Comparison of ENCODE assay signal across 14 cellular contexts in genomic region chr12:54051081-54051912, GRCh38. TPM values are rescaled to one million over a fixed set of nuclear protein-coding genes. Genes with fewer than 3 reads are reported as not detected.
DNase-seq lines count a peak whose midpoint lies in the region; ATAC-seq, FAIRE-seq and TF ChIP-seq lines count a peak whose summit lies in the region.
"Had no signal": no experiment of that assay in that cellular context is flagged by ENCODE, and none has a peak within 500 bp of the region (broad histone marks: within the 10 kb centered on the region; RNA-seq: fewer than 3 reads in every experiment).

No MANE protein-coding gene starts in this region.

- H3K79me2 ChIP-seq in K562 (ENCODE audit: control insufficient read depth, insufficient read depth, low read length), result no peaks in the 10 kb centered on the region

- no peaks in the 10 kb centered on the region for H3K36me3 ChIP-seq in K562 (ENCODE audit: control insufficient read depth, insufficient read depth, low read length)
- H3K36me3 ChIP-seq in stomach, result no peaks in the 10 kb centered on the region
- H3K36me3 ChIP-seq in aorta (ENCODE audit: control insufficient read depth in 1 of 2, insufficient read depth in 2 of 2, low read length in 1 of 2), result no peaks in the 10 kb centered on the region
- H3K36me3 ChIP-seq: neutrophil had no signal

- ATAC-seq in K562 (no peak), left lobe of liver (peak; percentile 22), aorta (ENCODE audit: low FRiP score) (no peak)

- H3K4me1 ChIP-seq in K562 (replicated peaks in 1 of 2; ENCODE audit: control insufficient read depth in 2 of 2, insufficient read depth in 2 of 2, low read length in 2 of 2) (peaks cover 0 to 17% of the 10 kb centered on the region in 2 experiments; a peak in 2 of 5 replicates), stomach (peaks cover 18 to 66% (median 40%) of the 10 kb centered on the region in 4 donors), aorta (ENCODE audit: control insufficient read depth in 1 of 2, insufficient read depth in 2 of 2, low read length in 2 of 2) (no peaks in the 10 kb centered on the region)

- intact Hi-C loops in K562 (cut with micrococcal nuclease) (no loop called here), stomach (cut with DNase I; ENCODE audit: low total_unique reads) (no loop called here), aorta (cut with DNase I) (no loop called here)

- H3K9me3 ChIP-seq in K562 (replicated peaks; ENCODE audit: control insufficient read depth, insufficient read depth, low read depth, low read length), result no peaks in the 10 kb centered on the region
- H3K9me3 ChIP-seq in stomach, result no peaks in the 10 kb centered on the region
- H3K9me3 ChIP-seq in aorta (ENCODE audit: control insufficient read depth, low read length), result no peaks in the 10 kb centered on the region
- H3K9me3 ChIP-seq: neutrophil, SJSA1 had no signal

- H4K20me1 ChIP-seq in K562 (replicated peaks; ENCODE audit: control insufficient read depth, insufficient read depth, low read length), result 0 out of 2 replicates have a peak, but pooled peaks cover 2% of the 10 kb centered on the region

- H3K27me3 ChIP-seq in K562 (ENCODE audit: control insufficient read depth in 2 of 2, insufficient read depth in 2 of 2, low read length in 2 of 2), result peaks cover 60 to 66% of the 10 kb centered on the region in 2 experiments
- H3K27me3 ChIP-seq in stomach, result peaks cover 0 to 88% (median 22%) of the 10 kb centered on the region in 3 donors
- no peaks in the 10 kb centered on the region for H3K27me3 ChIP-seq in aorta (ENCODE audit: control insufficient read depth in 1 of 2, insufficient read depth in 2 of 2, low read length in 1 of 2)
- H3K27me3 ChIP-seq: SJSA1 had no signal

- POLR2A ChIA-PET in K562 (lab: Yijun Ruan, JAX), result interaction anchor here (0.6 to 1.5 kb wide), 4 partner anchors 10 to 87 kb away, joined by 3 to 7 read pairs (median 3); no protein-coding TSS in a partner anchor

- CTCF ChIA-PET in K562 (lab: Yijun Ruan, JAX; ENCODE audit: low intra/inter-chr PET ratio), result no interaction called here

- no peak for TF ChIP-seq POLR2A in K562 (conservative IDR thresholded peaks at IDR 0.05)
- TF ChIP-seq POLR2A in stomach (IDR thresholded peaks at IDR 0.05), result no peak

- no peak for TF ChIP-seq EP300 in K562 (IDR thresholded peaks at IDR 0.05; ENCODE audit: low read length)
- TF ChIP-seq EP300 in stomach (IDR thresholded peaks at IDR 0.05), result no peak

- TF ChIP-seq RAD21 in K562 (CRISPR knock-in tag; conservative IDR thresholded peaks at IDR 0.05 in 1 of 2, IDR thresholded peaks at IDR 0.05 in 1 of 2), result no peak

- no TSS peak for BruUV-seq in K562 (replicated peaks; lab: Mats Ljungman, UMichigan)

- TF ChIP-seq CTCF in K562 (IDR thresholded peaks at IDR 0.05 in 2 of 3, conservative IDR thresholded peaks at IDR 0.05 in 1 of 3; ENCODE audit: insufficient read depth in 2 of 3, low read depth in 1 of 3, low read length in 3 of 3) (no peak), stomach (IDR thresholded peaks at IDR 0.05) (no peak)

- DNase-seq in HuH-7.5 (ENCODE audit: low spot score) (peak; percentile 59), K562 (ENCODE audit: extremely low read depth in 1 of 4, low spot score in 3 of 4) (no peak), left lobe of liver (ENCODE audit: low spot score) (no peak), stomach (no peak), SHP77 (lab: John Stamatoyannopoulos, UW) (no peak), NCI-H2227 treated with DMSO at 0.1 percent for 48 hours (lab: John Stamatoyannopoulos, UW) (no peak), aorta (no peak), NCI-H2029 treated with DMSO at 0.1 percent for 48 hours (lab: John Stamatoyannopoulos, UW) (no peak)
- DNase-seq: CD4-positive, alpha-beta T cell; EL; NCI-H1694 treated with DMSO at 0.1 percent for 48 hours had no signal

- H2AFZ ChIP-seq in K562 (ENCODE audit: low read depth, low read length), result no peak overlapping the region

- 7% methylated on average over 11 of the region's 11 CpGs for WGBS in K562 (ENCODE audit: insufficient coverage, low coverage, missing lambda C conversion rate)
- 52 to 83% (median 75%) methylated on average over 11 of the region's 11 CpGs for WGBS in stomach, 5 donors
- WGBS in aorta, 2 donors, result 71 to 88% methylated on average over 11 of the region's 11 CpGs

- H3K9ac ChIP-seq in K562 (ENCODE audit: insufficient read depth in 1 of 2, low read depth in 2 of 2, low read length in 2 of 2), result no peak overlapping the region

- peak; percentile 62 for FAIRE-seq in K562 (lab: Jason Lieb, UNC)

- in situ Hi-C loops in K562 (cut with MboI), result no loop called here

- H3K4me2 ChIP-seq in K562 (ENCODE audit: insufficient read depth, low read length), result no peak overlapping the region

- no peaks in the 10 kb centered on the region for H3K9me1 ChIP-seq in K562 (ENCODE audit: control insufficient read depth, insufficient read depth, low read length)

- H3K27ac ChIP-seq in K562 (ENCODE audit: extremely low read depth, low read depth, low read length), result no peak overlapping the region
- peak overlapping the region in 4 of 5 donors; percentile 78 to 91 (median 86) for H3K27ac ChIP-seq in stomach
- H3K27ac ChIP-seq in aorta (ENCODE audit: low read depth in 1 of 2, low read length in 2 of 2), result no peak overlapping the region
- H3K27ac ChIP-seq: neutrophil had no signal

- no peak overlapping the region for H3K4me3 ChIP-seq in K562
- H3K4me3 ChIP-seq in stomach, result no peak overlapping the region
- no peak overlapping the region for H3K4me3 ChIP-seq in aorta (ENCODE audit: low read length in 2 of 2)
- H3K4me3 ChIP-seq: SJSA1 had no signal

RNA-seq across cellular contexts. Expression of gene HOXC4, which starts 2.3 kb away (rescaled TPM):
- 0.40 and 0.51 TPM in 2 replicates for total RNA-seq in K562 (2011; cell fraction: chromatin; rRNA removed; ENCODE audit: low replicate concordance)
- total RNA-seq in K562 (2011; cell fraction: nucleolus; rRNA removed), result 0.50 TPM in 1 of 2 replicates, not detected in the other
- 0.53 TPM in 1 of 2 replicates, not detected in the other for total RNA-seq in K562 (2011; cell fraction: nucleoplasm; rRNA removed)
- total RNA-seq in K562 (2014; rRNA removed) (0.41 and 0.50 TPM in 2 replicates), K562 (2014; rRNA removed; fragmentation: Illumina TruSeq; extraction: Trizol) (0.25 and 0.41 TPM in 2 replicates), K562 (2015; rRNA removed; fragmentation: Illumina TruSeq; extraction: Trizol) (0.30 and 0.58 TPM in 2 replicates), K562 (2021) (0.75 and 1.1 TPM in 2 replicates), left lobe of liver (0.10 TPM), stomach (1 to 10 TPM in 2 of 5 donors, not detected in 3; 2.6 to 3.5 TPM), aorta (10 to 100 TPM; 10.1 to 18.4 TPM)
- polyA plus RNA-seq in K562 (2011; rRNA removed) (0.38 and 0.73 TPM in 2 replicates), K562 (2014; fragmentation: Illumina TruSeq; extraction: Trizol) (0.36 and 0.71 TPM in 2 replicates), K562 (2014; fragmentation: Nextera tagmentation; extraction: Ambion mirVana) (under 1 TPM in 1 of 2 experiments, not detected in 1; 0.06 TPM), K562 (2014; rRNA removed) (0.70 and 1.5 TPM in 2 replicates), stomach (1 to 10 TPM in 2 of 3 donors, under 1 TPM in 1; 0.92 to 3.7 (median 2.6) TPM), aorta (1 to 10 TPM; 1.4 to 1.8 TPM)
- 0.27 and 0.48 TPM in 2 replicates for polyA plus RNA-seq in K562 (2011; cell fraction: cytosol; rRNA removed)
- polyA plus RNA-seq in K562 (2011; cell fraction: nucleus; rRNA removed), result 1.7 and 2.0 TPM in 2 replicates
- 0.79 and 1.2 TPM in 2 replicates for polyA plus RNA-seq in K562 (2012)
- not detected in 2 replicates for polyA minus RNA-seq in K562 (2011; rRNA and poly(A)+ RNA removed)
- polyA minus RNA-seq in K562 (2011; cell fraction: cytosol; rRNA and poly(A)+ RNA removed), result not detected in 2 replicates
- 0.44 TPM in 1 of 2 replicates, not detected in the other for polyA minus RNA-seq in K562 (2011; cell fraction: nucleus; rRNA and poly(A)+ RNA removed)
- total RNA-seq: CD4-positive, alpha-beta T cell had no signal

RNA-seq across cellular contexts. Expression of gene HOXC5, which starts 18.4 kb away (rescaled TPM):
- 1.7 and 1.9 TPM in 2 replicates for total RNA-seq in K562 (2011; cell fraction: chromatin; rRNA removed; ENCODE audit: low replicate concordance)
- total RNA-seq in K562 (2011; cell fraction: nucleolus; rRNA removed), result 0.83 and 0.92 TPM in 2 replicates
- total RNA-seq in K562 (2011; cell fraction: nucleoplasm; rRNA removed), result 0.44 and 1.3 TPM in 2 replicates
- 0.18 and 0.53 TPM in 2 replicates for total RNA-seq in K562 (2014; rRNA removed)
- total RNA-seq in K562 (2014; rRNA removed; fragmentation: Illumina TruSeq; extraction: Trizol), result not detected in 2 replicates
- total RNA-seq in K562 (2015; rRNA removed; fragmentation: Illumina TruSeq; extraction: Trizol), result 0.14 TPM in 1 of 2 replicates, not detected in the other
- total RNA-seq in K562 (2021), result 0.31 and 0.40 TPM in 2 replicates
- not detected in 2 replicates for polyA plus RNA-seq in K562 (2011; rRNA removed)
- polyA plus RNA-seq in K562 (2011; cell fraction: cytosol; rRNA removed), result not detected in 2 replicates
- polyA plus RNA-seq in K562 (2011; cell fraction: nucleus; rRNA removed), result 0.07 and 0.46 TPM in 2 replicates
- polyA plus RNA-seq in K562 (2012), result 0.11 TPM in 1 of 2 replicates, not detected in the other
- 0.10 TPM in 1 of 2 replicates, not detected in the other for polyA plus RNA-seq in K562 (2014; fragmentation: Illumina TruSeq; extraction: Trizol)
- not detected for polyA plus RNA-seq in K562 (2014; fragmentation: Nextera tagmentation; extraction: Ambion mirVana)
- 0.44 TPM in 1 of 2 replicates, not detected in the other for polyA plus RNA-seq in K562 (2014; rRNA removed)
- polyA minus RNA-seq in K562 (2011; rRNA and poly(A)+ RNA removed), result not detected in 2 replicates
- polyA minus RNA-seq in K562 (2011; cell fraction: cytosol; rRNA and poly(A)+ RNA removed), result not detected in 2 replicates
- 0.22 and 0.40 TPM in 2 replicates for polyA minus RNA-seq in K562 (2011; cell fraction: nucleus; rRNA and poly(A)+ RNA removed)
- not detected for total RNA-seq in left lobe of liver
- total RNA-seq in stomach, result not detected
- polyA plus RNA-seq in stomach, result 1 to 10 TPM in 1 of 3 donors, under 1 TPM in 1, not detected in 1; 0.25 to 1.3 TPM
- 1 to 10 TPM; 3.8 to 3.9 TPM for total RNA-seq in aorta
- polyA plus RNA-seq in aorta, result not detected
- total RNA-seq: CD4-positive, alpha-beta T cell; SJSA1 had no signal
- polyA plus RNA-seq: thymus had no signal

RNA-seq across cellular contexts. Expression of gene HOXC6, which starts 23.1 kb away (rescaled TPM):
- 7.1 and 7.3 TPM in 2 replicates for total RNA-seq in K562 (2011; cell fraction: chromatin; rRNA removed; ENCODE audit: low replicate concordance)
- total RNA-seq in K562 (2011; cell fraction: nucleolus; rRNA removed), result 2.8 and 3.0 TPM in 2 replicates
- 3.9 and 4.4 TPM in 2 replicates for total RNA-seq in K562 (2011; cell fraction: nucleoplasm; rRNA removed)
- total RNA-seq in K562 (2014; rRNA removed), result 0.73 and 1.00 TPM in 2 replicates
- 0.57 and 1.0 TPM in 2 replicates for total RNA-seq in K562 (2014; rRNA removed; fragmentation: Illumina TruSeq; extraction: Trizol)
- 1.4 TPM in 2 replicates for total RNA-seq in K562 (2015; rRNA removed; fragmentation: Illumina TruSeq; extraction: Trizol)
- 3.2 and 4.0 TPM in 2 replicates for total RNA-seq in K562 (2021)
- polyA plus RNA-seq in K562 (2011; rRNA removed), result 2.0 and 2.8 TPM in 2 replicates
- 1.5 and 1.8 TPM in 2 replicates for polyA plus RNA-seq in K562 (2011; cell fraction: cytosol; rRNA removed)
- polyA plus RNA-seq in K562 (2011; cell fraction: nucleus; rRNA removed), result 4.0 and 6.5 TPM in 2 replicates
- 2.8 and 3.8 TPM in 2 replicates for polyA plus RNA-seq in K562 (2012)
- 3.4 and 3.5 TPM in 2 replicates for polyA plus RNA-seq in K562 (2014; fragmentation: Illumina TruSeq; extraction: Trizol)
- polyA plus RNA-seq in K562 (2014; fragmentation: Nextera tagmentation; extraction: Ambion mirVana), result under 1 TPM; 0.06 to 0.13 TPM
- polyA plus RNA-seq in K562 (2014; rRNA removed), result 2.3 and 3.5 TPM in 2 replicates
- 1.2 and 1.4 TPM in 2 replicates for polyA minus RNA-seq in K562 (2011; rRNA and poly(A)+ RNA removed)
- polyA minus RNA-seq in K562 (2011; cell fraction: cytosol; rRNA and poly(A)+ RNA removed), result 0.64 and 0.76 TPM in 2 replicates
- 0.94 and 2.2 TPM in 2 replicates for polyA minus RNA-seq in K562 (2011; cell fraction: nucleus; rRNA and poly(A)+ RNA removed)
- not detected for total RNA-seq in left lobe of liver
- total RNA-seq in stomach, result 1 to 10 TPM in 1 of 5 donors, not detected in 4; 2.0 TPM
- polyA plus RNA-seq in stomach, result 1 to 10 TPM in 1 of 3 donors, under 1 TPM in 1, not detected in 1; 0.46 to 1.0 TPM
- 10 to 100 TPM; 14.7 to 17.1 TPM for total RNA-seq in aorta
- 1 to 10 TPM; 1.5 to 3.3 TPM for polyA plus RNA-seq in aorta
- total RNA-seq: CD4-positive, alpha-beta T cell had no signal

RNA-seq across cellular contexts. Expression of gene HOXC8, which starts 42.5 kb away (rescaled TPM):
- total RNA-seq in K562 (2011; cell fraction: chromatin; rRNA removed; ENCODE audit: low replicate concordance), result 6.6 and 8.3 TPM in 2 replicates
- 2.4 and 3.2 TPM in 2 replicates for total RNA-seq in K562 (2011; cell fraction: nucleolus; rRNA removed)
- 2.1 and 2.4 TPM in 2 replicates for total RNA-seq in K562 (2011; cell fraction: nucleoplasm; rRNA removed)
- 0.32 and 0.57 TPM in 2 replicates for total RNA-seq in K562 (2014; rRNA removed)
- 0.62 and 0.80 TPM in 2 replicates for total RNA-seq in K562 (2014; rRNA removed; fragmentation: Illumina TruSeq; extraction: Trizol)
- total RNA-seq in K562 (2015; rRNA removed; fragmentation: Illumina TruSeq; extraction: Trizol), result 0.53 and 0.76 TPM in 2 replicates
- total RNA-seq in K562 (2021), result 0.72 and 0.95 TPM in 2 replicates
- 0.57 TPM in 2 replicates for polyA plus RNA-seq in K562 (2011; rRNA removed)
- 0.29 and 0.31 TPM in 2 replicates for polyA plus RNA-seq in K562 (2011; cell fraction: cytosol; rRNA removed)
- 1.9 and 3.0 TPM in 2 replicates for polyA plus RNA-seq in K562 (2011; cell fraction: nucleus; rRNA removed)
- 0.62 and 1.4 TPM in 2 replicates for polyA plus RNA-seq in K562 (2012)
- 1.3 and 1.4 TPM in 2 replicates for polyA plus RNA-seq in K562 (2014; fragmentation: Illumina TruSeq; extraction: Trizol)
- polyA plus RNA-seq in K562 (2014; fragmentation: Nextera tagmentation; extraction: Ambion mirVana), result under 1 TPM; 0.20 to 0.21 TPM
- polyA plus RNA-seq in K562 (2014; rRNA removed), result 0.94 and 1.1 TPM in 2 replicates
- 0.11 and 0.42 TPM in 2 replicates for polyA minus RNA-seq in K562 (2011; rRNA and poly(A)+ RNA removed)
- polyA minus RNA-seq in K562 (2011; cell fraction: cytosol; rRNA and poly(A)+ RNA removed), result not detected in 2 replicates
- 0.81 and 0.89 TPM in 2 replicates for polyA minus RNA-seq in K562 (2011; cell fraction: nucleus; rRNA and poly(A)+ RNA removed)
- total RNA-seq in left lobe of liver, result not detected
- total RNA-seq in stomach, result not detected
- under 1 TPM in 1 of 3 donors, not detected in 2; 0.08 TPM for polyA plus RNA-seq in stomach
- total RNA-seq in aorta, result 1 to 10 TPM; 4.2 to 6.4 TPM
- polyA plus RNA-seq in aorta, result under 1 TPM in 1 of 2 donors, not detected in 1; 0.75 TPM
- total RNA-seq: CD4-positive, alpha-beta T cell had no signal

RNA-seq across cellular contexts. Expression of gene HOXC9, which starts 51.3 kb away (rescaled TPM):
- 7.4 and 10.3 TPM in 2 replicates for total RNA-seq in K562 (2011; cell fraction: chromatin; rRNA removed; ENCODE audit: low replicate concordance)
- 2.7 and 2.9 TPM in 2 replicates for total RNA-seq in K562 (2011; cell fraction: nucleolus; rRNA removed)
- total RNA-seq in K562 (2011; cell fraction: nucleoplasm; rRNA removed), result 2.9 and 3.5 TPM in 2 replicates
- total RNA-seq in K562 (2014; rRNA removed) (10.5 and 13.9 TPM in 2 replicates), K562 (2014; rRNA removed; fragmentation: Illumina TruSeq; extraction: Trizol) (5.7 and 8.0 TPM in 2 replicates), K562 (2015; rRNA removed; fragmentation: Illumina TruSeq; extraction: Trizol) (10.4 and 10.9 TPM in 2 replicates), K562 (2021) (9.3 and 9.9 TPM in 2 replicates), left lobe of liver (not detected), stomach (not detected), aorta (1 to 10 TPM; 2.6 to 9.0 TPM)
- polyA plus RNA-seq in K562 (2011; rRNA removed) (1.1 and 1.7 TPM in 2 replicates), K562 (2014; fragmentation: Illumina TruSeq; extraction: Trizol) (8.8 and 9.9 TPM in 2 replicates), K562 (2014; fragmentation: Nextera tagmentation; extraction: Ambion mirVana) (1 to 10 TPM; 1.9 to 2.2 TPM), K562 (2014; rRNA removed) (5.1 and 10.4 TPM in 2 replicates), stomach (under 1 TPM in 1 of 3 donors, not detected in 2; 0.08 TPM), aorta (under 1 TPM in 1 of 2 donors, not detected in 1; 0.38 TPM)
- 3.4 and 8.0 TPM in 2 replicates for polyA plus RNA-seq in K562 (2011; cell fraction: cytosol; rRNA removed)
- 6.2 and 13.4 TPM in 2 replicates for polyA plus RNA-seq in K562 (2011; cell fraction: nucleus; rRNA removed)
- 8.6 and 12.0 TPM in 2 replicates for polyA plus RNA-seq in K562 (2012)
- 0.57 and 1.2 TPM in 2 replicates for polyA minus RNA-seq in K562 (2011; rRNA and poly(A)+ RNA removed)
- polyA minus RNA-seq in K562 (2011; cell fraction: cytosol; rRNA and poly(A)+ RNA removed), result 1.7 and 2.6 TPM in 2 replicates
- 1.8 and 1.9 TPM in 2 replicates for polyA minus RNA-seq in K562 (2011; cell fraction: nucleus; rRNA and poly(A)+ RNA removed)
- total RNA-seq: CD4-positive, alpha-beta T cell had no signal

Comparison
In these comparisons a context has a peak if more than half of its experiments do, and no peak if none do; other contexts are left out.
1. H3K27ac ChIP-seq: peak in stomach (4 of 5); none in K562 (single experiment) and aorta (0 of 2).